1 cellular context compared by ENCODE assay signal in genomic region chr14:49206832-49207231, GRCh38.
TF ChIP-seq lines count a peak whose summit lies in the region.

No MANE protein-coding gene starts in this region.

TF ChIP-seq in GM23338, 12 proteins besides CTCF, POLR2A, EP300 and RAD21 (continued from another document):
- TF ChIP-seq REST (IDR thresholded peaks at IDR 0.05; ENCODE audit: unreplicated experiment) = no peak
- no peak for TF ChIP-seq EZH2phosphoT487 (IDR thresholded peaks at IDR 0.05; ENCODE audit: unreplicated experiment)
- TF ChIP-seq STAT1 (IDR thresholded peaks at IDR 0.05; ENCODE audit: unreplicated experiment) = no peak
- TF ChIP-seq CREB1 (CRISPR knock-in tag; IDR thresholded peaks at IDR 0.05; ENCODE audit: low read depth) = no peak
- no peak for TF ChIP-seq ZNF331 (CRISPR knock-in tag; IDR thresholded peaks at IDR 0.05; ENCODE audit: low read depth)
- no peak for TF ChIP-seq NANOG (IDR thresholded peaks at IDR 0.05; ENCODE audit: borderline replicate concordance)
- no peak for TF ChIP-seq EZH2 (IDR thresholded peaks at IDR 0.05; ENCODE audit: low read depth, unreplicated experiment)
- TF ChIP-seq POLR2AphosphoS5 (IDR thresholded peaks at IDR 0.05; ENCODE audit: low read depth) = no peak
- no peak for TF ChIP-seq ZNF114 (CRISPR knock-in tag; IDR thresholded peaks at IDR 0.05)
